ENCODE assay signal across 8 cellular contexts in the genomic region with DNA sequence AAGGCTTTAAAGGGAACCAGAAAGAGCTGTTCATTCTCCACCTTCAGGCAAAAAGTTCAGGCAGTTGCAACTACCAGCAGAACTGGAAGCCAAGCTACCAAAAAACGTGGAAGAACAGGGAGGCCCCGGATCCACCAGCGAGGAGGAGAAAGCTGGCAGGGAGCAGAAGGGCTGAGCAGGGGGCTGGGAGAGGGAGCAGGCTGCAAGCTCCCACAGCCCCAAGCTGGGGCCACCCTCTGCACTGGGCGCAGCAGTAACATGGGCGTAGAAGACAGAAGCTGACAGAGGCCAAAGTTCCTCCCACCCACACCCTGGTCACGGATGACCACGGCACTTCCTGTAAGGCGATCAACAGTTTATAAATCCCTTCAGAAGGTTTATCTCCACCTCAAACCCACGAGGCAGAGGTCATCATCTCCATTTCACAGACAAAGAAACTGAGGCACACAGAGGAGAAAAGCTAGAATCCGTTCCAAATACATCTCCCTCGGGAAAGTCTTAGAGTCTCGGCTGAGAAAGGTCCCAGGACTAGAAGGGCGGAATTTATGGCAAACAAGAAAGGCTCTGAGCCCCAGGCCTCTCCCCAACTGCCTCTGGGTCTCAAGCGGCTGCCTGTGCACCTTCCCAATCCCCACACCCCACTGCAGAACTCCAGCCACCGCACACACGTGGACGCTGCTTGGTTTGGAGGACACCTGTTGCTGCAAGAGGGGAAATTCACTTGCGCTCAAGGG. TPM values are rescaled to one million over a fixed set of nuclear protein-coding genes. Genes with fewer than 3 reads are reported as not detected.
DNase-seq lines count a peak whose midpoint lies in the region; ATAC-seq and TF ChIP-seq lines count a peak whose summit lies in the region.

No MANE protein-coding gene starts in this region.

- H3K27ac ChIP-seq in colonic mucosa = peak overlapping the region; percentile 78

- H3K4me1 ChIP-seq in Caco-2 (peaks cover 51% of the 10 kb centered on the region), colonic mucosa (peaks cover 23% of the 10 kb centered on the region)

- no peaks in the 10 kb centered on the region for H3K9me3 Mint-ChIP-seq in Caco-2 (ENCODE audit: unreplicated experiment)
- H3K9me3 Mint-ChIP-seq in natural killer cell = no peaks in the 10 kb centered on the region

- CTCF ChIA-PET in Caco-2 (lab: Charles Lee) = interaction anchor here (0.8 to 1.8 kb wide), 6 partner anchors 27 to 80 kb away, joined by 3 to 14 read pairs (median 4); no protein-coding TSS in a partner anchor

- peak overlapping the region; percentile 88 for H3K4me3 Mint-ChIP-seq in Caco-2 (ENCODE audit: unreplicated experiment)
- peak overlapping the region; percentile 72 for H3K4me3 Mint-ChIP-seq in natural killer cell

- H3K27me3 Mint-ChIP-seq in Caco-2 (ENCODE audit: insufficient read depth, unreplicated experiment) (no peaks in the 10 kb centered on the region), natural killer cell (ENCODE audit: low read depth in 2 of 2) (peaks cover 0 to 3% of the 10 kb centered on the region in 2 donors)

- in situ Hi-C loops in GM13976 (cut with MboI; ENCODE audit: low sequenced_read_pairs, unreplicated experiment) = no loop called here

- H3K4me1 Mint-ChIP-seq in Caco-2 (ENCODE audit: low read depth, unreplicated experiment) (peaks cover 42% of the 10 kb centered on the region), natural killer cell (peaks cover 13 to 17% of the 10 kb centered on the region in 2 donors)

- H3K4me3 ChIP-seq in Caco-2 (ENCODE audit: low read depth, low read length) = peak overlapping the region; percentile 67
- H3K4me3 ChIP-seq in colonic mucosa = peak overlapping the region; percentile 67

- BruUV-seq in Caco-2 (replicated peaks; lab: Mats Ljungman, UMichigan) = no TSS peak

- H3K27me3 ChIP-seq in Caco-2 (replicated peaks; ENCODE audit: control insufficient read depth, insufficient read depth, low read length) (no peaks in the 10 kb centered on the region), colonic mucosa (no peaks in the 10 kb centered on the region)

- POLR2A ChIA-PET in Caco-2 (lab: Charles Lee) = interaction anchor here (1.2 to 1.4 kb wide), 2 partner anchors 22 to 121 kb away, joined by 4 to 9 read pairs; a partner anchor contains a TSS

- H3K36me3 Mint-ChIP-seq in Caco-2 (ENCODE audit: insufficient read depth, unreplicated experiment) (no peaks in the 10 kb centered on the region), natural killer cell (no peaks in the 10 kb centered on the region)

- intact Hi-C loops in Caco-2 (cut with micrococcal nuclease; ENCODE audit: unreplicated experiment) (loop anchor here (1.0 to 5.0 kb wide), 3 partner anchors 28 to 80 kb away; a partner anchor contains a TSS), colonic mucosa (cut with DNase I) (no loop called here), natural killer cell (cut with micrococcal nuclease) (no loop called here)

- peak overlapping the region; percentile 74 to 86 for H3K9ac ChIP-seq in colonic mucosa (ENCODE audit: low read depth in 2 of 2, low read length in 2 of 2)

- no peak for TF ChIP-seq CTCF in Caco-2 (IDR thresholded peaks at IDR 0.05; ENCODE audit: insufficient read depth in 1 of 2, low read depth in 1 of 2, low read length in 1 of 2, severe bottlenecking in 1 of 2, unreplicated experiment in 1 of 2)
- no peak for TF ChIP-seq CTCF in colonic mucosa (IDR thresholded peaks at IDR 0.05)
- no peak for TF ChIP-seq CTCF in natural killer cell (IDR thresholded peaks at IDR 0.05)
- no peak for TF ChIP-seq CTCF in GM13976 (IDR thresholded peaks at IDR 0.05; ENCODE audit: borderline replicate concordance, control extremely low read depth, extremely low read depth, insufficient read depth, missing control alignments)

- H3K9me3 ChIP-seq in Caco-2 (no peaks in the 10 kb centered on the region), colonic mucosa (no peaks in the 10 kb centered on the region)

- peak overlapping the region; percentile 50 for H3K27ac Mint-ChIP-seq in Caco-2 (ENCODE audit: unreplicated experiment)
- H3K27ac Mint-ChIP-seq in natural killer cell = no peak overlapping the region

- DNase-seq in Caco-2 (peak in 1 of 2 experiments; percentile 33), MV-4-11 (lab: John Stamatoyannopoulos, UW) (peak; percentile 20), colonic mucosa (peak; percentile 79), natural killer cell (no peak), GM13976 (ENCODE audit: low spot score) (no peak)

- no peak for ATAC-seq in natural killer cell
- ATAC-seq in HG02678 (IDR thresholded peaks at IDR 0.05; ENCODE audit: unreplicated experiment) = no peak
- no peak for ATAC-seq in GM21576 (IDR thresholded peaks at IDR 0.05; ENCODE audit: unreplicated experiment)
- no peak for ATAC-seq in HG03460 (IDR thresholded peaks at IDR 0.05; ENCODE audit: unreplicated experiment)

- no peaks in the 10 kb centered on the region for H3K36me3 ChIP-seq in Caco-2 (ENCODE audit: control insufficient read depth, insufficient read depth, low read length)
- H3K36me3 ChIP-seq in colonic mucosa = no peaks in the 10 kb centered on the region

RNA-seq across cellular contexts. Expression of a gene that starts 1.8 kb away (rescaled TPM):
- total RNA-seq in Caco-2 (2022) = 69.1 and 76.2 TPM in 2 replicates
- total RNA-seq in colonic mucosa = 10 to 100 TPM; 54.0 to 73.4 TPM
- total RNA-seq in natural killer cell = 1 to 10 TPM in 2 of 3 donors, under 1 TPM in 1; 0.73 to 4.3 (median 2.8) TPM

RNA-seq across cellular contexts. Expression of a gene that starts 42.7 kb away (rescaled TPM):
- total RNA-seq in Caco-2 (2022) = 2.1 and 2.9 TPM in 2 replicates
- total RNA-seq in colonic mucosa = under 1 TPM; 0.44 to 0.93 TPM
- total RNA-seq in natural killer cell = not detected

Comparison
In these comparisons a context has a peak if more than half of its experiments do, and no peak if none do; other contexts are left out.
1. DNase-seq: peak in MV-4-11 (single experiment) and colonic mucosa (single experiment); none in natural killer cell (single experiment) and GM13976 (single experiment).
2. RNA of a gene that starts 1.8 kb away (total RNA-seq): 69.1 to 76.2 TPM in Caco-2 and 54.0 to 73.4 TPM in colonic mucosa; 0.73 to 4.3 TPM in natural killer cell; every median in the first group is over 10 times any median in the second.